Comparison of ENCODE assay signal across 1 cellular context in the genomic region with DNA sequence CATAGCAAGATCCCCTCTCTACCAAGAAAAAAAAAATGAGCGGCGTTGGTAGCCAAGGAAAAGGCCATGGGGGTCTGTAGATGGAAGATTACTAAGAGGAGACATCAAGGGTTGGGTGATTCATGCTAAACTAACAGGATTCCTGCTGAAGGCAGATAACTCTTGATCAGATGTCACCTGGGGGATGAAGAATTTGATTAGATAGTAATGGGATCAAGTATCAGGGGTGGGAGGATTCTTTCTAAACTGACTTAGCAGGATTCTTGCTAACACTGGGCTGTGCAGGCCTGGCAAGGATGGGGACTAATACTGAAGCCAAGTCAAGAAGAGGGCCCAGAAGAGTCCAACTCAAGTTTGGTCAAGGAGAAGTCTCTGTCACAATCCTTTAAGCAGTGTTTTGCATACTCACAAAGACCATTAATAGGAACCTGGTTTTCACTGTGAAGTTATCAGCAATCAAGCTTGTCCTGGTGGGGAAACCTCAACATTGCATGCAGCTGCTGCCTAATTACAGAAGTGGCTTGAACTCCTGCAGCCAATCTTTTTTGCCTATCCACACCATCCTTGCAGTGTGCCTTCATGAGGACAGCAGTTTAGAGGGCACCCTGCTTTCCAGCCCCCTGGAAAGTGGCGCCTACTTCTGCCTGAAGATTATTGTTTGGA.
TF ChIP-seq lines count a peak whose summit lies in the region.

No MANE protein-coding gene starts in this region.

TF ChIP-seq in GM12878, 131 proteins besides CTCF, POLR2A, EP300 and RAD21 (continued from another document):
- no peak for TF ChIP-seq EGR1 (IDR thresholded peaks at IDR 0.05; ENCODE audit: borderline replicate concordance in 1 of 2, low read depth in 2 of 2, low read length in 2 of 2)
- TF ChIP-seq, protein P1, sequence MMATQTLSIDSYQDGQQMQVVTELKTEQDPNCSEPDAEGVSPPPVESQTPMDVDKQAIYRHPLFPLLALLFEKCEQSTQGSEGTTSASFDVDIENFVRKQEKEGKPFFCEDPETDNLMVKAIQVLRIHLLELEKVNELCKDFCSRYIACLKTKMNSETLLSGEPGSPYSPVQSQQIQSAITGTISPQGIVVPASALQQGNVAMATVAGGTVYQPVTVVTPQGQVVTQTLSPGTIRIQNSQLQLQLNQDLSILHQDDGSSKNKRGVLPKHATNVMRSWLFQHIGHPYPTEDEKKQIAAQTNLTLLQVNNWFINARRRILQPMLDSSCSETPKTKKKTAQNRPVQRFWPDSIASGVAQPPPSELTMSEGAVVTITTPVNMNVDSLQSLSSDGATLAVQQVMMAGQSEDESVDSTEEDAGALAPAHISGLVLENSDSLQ (IDR thresholded peaks at IDR 0.05) = no peak
- TF ChIP-seq TAF1 (IDR thresholded peaks at IDR 0.05; ENCODE audit: borderline replicate concordance, low read depth, low read length) = no peak
